In genomic region chr6:14058735-14059134, GRCh38 we compare ENCODE assay signal across 22 cellular contexts.
"Had no signal": no experiment of that assay in that cellular context is flagged by ENCODE, and none has a peak within 500 bp of the region (broad histone marks: within the 10 kb centered on the region; RNA-seq: fewer than 3 reads in every experiment).

No MANE protein-coding gene starts in this region.

- DNase-seq: islet precursor cell; left ventricle myocardium inferior; mesenchymal stem cell; naive thymus-derived CD8-positive, alpha-beta T cell; nucleus accumbens; pancreas; retina; right cardiac atrium; stimulated activated CD4-positive, alpha-beta T cell treated with anti-CD3 and anti-CD28 coated beads, Interleukin-12 subunit alpha, Interleukin-12 subunit beta, amount 100 ng/mL, for 4 hours; stimulated activated CD4-positive, alpha-beta T cell treated with anti-CD3 and anti-CD28 coated beads, Interleukin-15, amount 100 ng/mL, for 24 hours; stimulated activated CD4-positive, alpha-beta T cell treated with anti-CD3 and anti-CD28 coated beads, Interleukin-2, amount 100 ng/mL, for 24 hours; stimulated activated CD4-positive, alpha-beta T cell treated with anti-CD3 and anti-CD28 coated beads, Interleukin-4, amount 100 ng/mL, for 1 hour; stimulated activated naive B cell treated with anti-CD40 and anti-IgM and Interleukin-4, amounts not matched to agents 10 μg/mL and 1 μg/mL and 100 μg/mL, for 72 hours; stimulated activated naive CD8-positive, alpha-beta T cell treated with anti-CD3 and anti-CD28 coated beads, Interleukin-15, Interleukin-2, amounts not matched to agents 100 U/mL and 50 U/mL, for 24 hours; tibial artery; trophoblast cell; upper lobe of right lung had no signal

- H3K4me3 ChIP-seq: hepatocyte, left ventricle myocardium inferior, pancreas, prostate gland, skin epidermis, suprapubic skin, thoracic aorta, tibial artery, upper lobe of right lung had no signal

- H3K27me3 ChIP-seq: upper lobe of right lung had no signal

- H3K36me3 ChIP-seq: left ventricle myocardium inferior, pancreas, prostate gland, suprapubic skin, thoracic aorta, tibial artery, upper lobe of right lung had no signal

- H3K27ac ChIP-seq: hepatocyte, left ventricle myocardium inferior, pancreas, prostate gland, skin epidermis, suprapubic skin, thoracic aorta, tibial artery, upper lobe of right lung had no signal

- H3K4me1 ChIP-seq: pancreas, prostate gland, tibial artery, upper lobe of right lung had no signal

- H3K9me3 ChIP-seq: pancreas, prostate gland, suprapubic skin, thoracic aorta, upper lobe of right lung had no signal
